In the genomic region with DNA sequence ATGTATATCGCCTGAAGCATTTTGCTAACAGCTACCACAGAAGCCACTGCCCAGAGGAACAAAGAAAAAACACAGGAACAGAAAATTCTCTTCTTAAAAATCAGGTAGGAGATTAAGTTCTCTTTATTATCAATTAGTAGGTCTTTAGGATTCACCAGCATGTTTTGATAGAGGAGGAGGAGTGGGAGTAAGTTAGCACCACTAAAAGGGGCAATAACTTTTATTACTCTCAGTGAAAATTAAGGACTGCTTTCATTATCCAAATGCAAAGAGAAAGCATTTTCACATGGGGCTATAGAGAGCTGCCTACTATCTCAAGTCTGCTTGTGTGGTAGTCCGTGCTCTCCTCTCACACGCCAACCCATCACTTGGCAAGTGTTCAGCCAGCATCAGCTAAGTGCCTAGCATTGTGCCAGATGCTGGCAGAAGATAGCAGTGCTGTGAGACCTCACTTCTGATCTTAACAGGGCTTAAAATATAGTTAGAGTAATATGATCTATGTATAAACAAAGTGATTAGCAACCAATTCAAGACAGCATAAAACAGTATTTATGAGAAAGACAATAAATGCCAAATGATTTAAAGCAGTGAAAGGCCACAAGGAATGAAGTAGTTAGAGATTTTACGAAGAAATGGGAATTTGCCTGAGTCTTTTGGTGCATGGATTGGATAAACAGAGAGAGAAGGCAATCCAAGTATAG, we compare ENCODE assay signal across 29 cellular contexts. TPM values are rescaled to one million over a fixed set of nuclear protein-coding genes. Genes with fewer than 3 reads are reported as not detected.
"Had no signal": no experiment of that assay in that cellular context is flagged by ENCODE, and none has a peak within 500 bp of the region (broad histone marks: within the 10 kb centered on the region; RNA-seq: fewer than 3 reads in every experiment).

No MANE protein-coding gene starts in this region.

- FAIRE-seq: astrocyte, bronchial epithelial cell, frontal cortex had no signal

- H3K36me3 ChIP-seq: brain microvascular endothelial cell, esophagus squamous epithelium, WERI-Rb-1 had no signal

- H3K27me3 ChIP-seq: brain microvascular endothelial cell, dorsolateral prefrontal cortex, esophagus squamous epithelium had no signal

- DNase-seq: activated B cell treated with CpG ODN at 0.5 μM for 24 hours; activated CD4-positive, alpha-beta T cell treated with anti-CD3 and anti-CD28 coated beads for 48 hours; activated CD4-positive, alpha-beta T cell treated with anti-CD3 and anti-CD28 coated beads, Interleukin-2, amount 50 U/mL, for 1 hour; activated CD4-positive, alpha-beta T cell treated with anti-CD3 and anti-CD28 coated beads, Interleukin-2, amount 50 U/mL, for 48 hours; activated CD8-positive, alpha-beta memory T cell treated with anti-CD3 and anti-CD28 coated beads for 24 hours; activated CD8-positive, alpha-beta T cell treated with anti-CD3 and anti-CD28 coated beads for 36 hours; activated effector memory CD4-positive, alpha-beta T cell treated with Interleukin-2 at 50 U/mL for 16 hours; activated gamma-delta T cell treated with Interleukin-2 at 50 U/mL for 16 hours; activated naive CD4-positive, alpha-beta T cell treated with anti-CD3 and anti-CD28 coated beads, Interleukin-2, amount 50 U/mL, for 16 hours; activated naive CD4-positive, alpha-beta T cell treated with Interleukin-2 at 50 U/mL for 16 hours; activated T-cell treated with anti-CD3 and anti-CD28 coated beads, Interleukin-2, amount 50 U/mL, for 4 hours; amniotic stem cell; anterior cingulate cortex; brain microvascular endothelial cell; dorsolateral prefrontal cortex; effector CD4-positive, alpha-beta T cell; effector memory CD8-positive, alpha-beta T cell; erythroblast; esophagus squamous epithelium; foreskin fibroblast; head of caudate nucleus; T-helper 17 cell; T1000; WERI-Rb-1 had no signal

- H3K27ac ChIP-seq: brain microvascular endothelial cell, coronary artery, esophagus squamous epithelium, WERI-Rb-1 had no signal

- H3K4me1 ChIP-seq: esophagus squamous epithelium had no signal

- H3K9me3 ChIP-seq: esophagus squamous epithelium had no signal

- H3K4me3 ChIP-seq: coronary artery, dorsolateral prefrontal cortex, esophagus squamous epithelium had no signal

RNA-seq across cellular contexts. Expression of gene ASTN1, which starts 39.8 kb away (rescaled TPM):
- total RNA-seq: activated B cell treated with CpG ODN at 0.5 μM for 24 hours; activated CD8-positive, alpha-beta T cell treated with anti-CD3 and anti-CD28 coated beads for 36 hours; activated T-cell treated with anti-CD3 and anti-CD28 coated beads, Interleukin-2, amount 50 U/mL, for 4 hours; activated T-helper 17 cell treated with anti-CD3 and anti-CD28 coated beads, Interleukin-2, amount 50 U/mL, for 72 hours; bronchial epithelial cell; T-helper 17 cell had no signal

RNA-seq across cellular contexts. Expression of gene BRINP2, which starts 46.0 kb away (rescaled TPM):
- total RNA-seq: activated B cell treated with CpG ODN at 0.5 μM for 24 hours; activated CD8-positive, alpha-beta T cell treated with anti-CD3 and anti-CD28 coated beads for 36 hours; activated T-cell treated with anti-CD3 and anti-CD28 coated beads, Interleukin-2, amount 50 U/mL, for 4 hours; activated T-helper 17 cell treated with anti-CD3 and anti-CD28 coated beads, Interleukin-2, amount 50 U/mL, for 72 hours; astrocyte; bronchial epithelial cell; esophagus squamous epithelium; T-helper 17 cell had no signal
